15 cellular contexts compared by ENCODE assay signal in the genomic region with DNA sequence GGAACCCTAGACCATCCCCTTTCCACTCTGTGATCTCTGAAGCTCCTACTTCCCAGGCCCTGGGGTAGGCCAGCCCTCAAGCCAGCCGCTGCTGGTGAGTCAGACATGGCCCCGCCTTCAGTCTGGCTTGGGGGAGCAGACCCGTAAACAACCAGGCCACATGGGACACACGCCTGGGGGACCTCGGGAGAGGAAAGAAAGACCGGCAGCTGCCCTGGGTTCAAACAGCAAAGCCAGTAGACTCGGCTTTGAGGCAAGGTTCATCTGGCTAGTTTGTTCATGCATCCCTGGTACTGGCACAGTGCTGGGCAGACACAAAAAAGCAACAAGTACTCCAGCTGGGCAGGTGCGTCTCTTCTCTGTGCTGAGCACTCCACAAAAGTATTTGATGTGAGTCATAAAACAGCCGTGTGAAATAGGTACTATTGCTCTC.
DNase-seq lines count a peak whose midpoint lies in the region; ATAC-seq and TF ChIP-seq lines count a peak whose summit lies in the region.
"Had no signal": no experiment of that assay in that cellular context is flagged by ENCODE, and none has a peak within 500 bp of the region (broad histone marks: within the 10 kb centered on the region; RNA-seq: fewer than 3 reads in every experiment).

No MANE protein-coding gene starts in this region.

- H3K9me3 ChIP-seq in mesenchymal stem cell (ENCODE audit: control insufficient read depth, low read length) = no peaks in the 10 kb centered on the region
- H3K9me3 ChIP-seq: tibial nerve had no signal

- no peak for ATAC-seq in left cardiac atrium

- no peak overlapping the region for H4K91ac ChIP-seq in mesenchymal stem cell (ENCODE audit: low read length)

- H3K4me1 ChIP-seq in mesenchymal stem cell (ENCODE audit: control insufficient read depth, insufficient read depth, low read depth, low read length) = peaks cover 12% of the 10 kb centered on the region
- H3K4me1 ChIP-seq: parathyroid adenoma, tibial nerve had no signal

- in situ Hi-C loops in KBM-7 (cut with MboI; ENCODE audit: low pct_unique_long_range_greater_than_20kb, low sequenced_read_pairs) = no loop called here

- H3K79me1 ChIP-seq in mesenchymal stem cell (replicated peaks; ENCODE audit: low read length, poor library complexity, severe bottlenecking) = no peaks in the 10 kb centered on the region

- H3K36me3 Mint-ChIP-seq in Calu3 (ENCODE audit: insufficient read depth, unreplicated experiment) = no peaks in the 10 kb centered on the region
- H3K36me3 Mint-ChIP-seq in activated CD4-positive, alpha-beta T cell treated with anti-CD3 and anti-CD28 coated beads, Interleukin-2, amount 10 ng/mL, durations not matched to agents 7 days and 5 days (ENCODE audit: low read depth) = no peaks in the 10 kb centered on the region

- no peak overlapping the region for H3K4me3 Mint-ChIP-seq in Calu3 (ENCODE audit: low read depth, unreplicated experiment)
- no peak overlapping the region for H3K4me3 Mint-ChIP-seq in activated CD4-positive, alpha-beta T cell treated with anti-CD3 and anti-CD28 coated beads, Interleukin-2, amount 10 ng/mL, durations not matched to agents 7 days and 5 days
- H3K4me3 Mint-ChIP-seq: H9 had no signal

- no peak overlapping the region for H2BK5ac ChIP-seq in mesenchymal stem cell (ENCODE audit: low read depth, low read length, poor library complexity, severe bottlenecking)

- H2BK15ac ChIP-seq in mesenchymal stem cell (ENCODE audit: low read depth, poor library complexity, severe bottlenecking) = no peak overlapping the region

- no peak overlapping the region for H3K18ac ChIP-seq in mesenchymal stem cell (ENCODE audit: low read depth in 1 of 2, low read length in 2 of 2)

- peaks cover 0 to 39% of the 10 kb centered on the region in 2 experiments for H3K27me3 ChIP-seq in mesenchymal stem cell (ENCODE audit: control insufficient read depth in 1 of 2, insufficient read depth in 1 of 2, low read length in 2 of 2)

- H3K27ac ChIP-seq in mesenchymal stem cell (ENCODE audit: low read length, poor library complexity, severe bottlenecking) = no peak overlapping the region
- H3K27ac ChIP-seq: parathyroid adenoma, tibial nerve had no signal

- no TSS peak for BruUV-seq in Calu3 (replicated peaks; lab: Mats Ljungman, UMichigan)

- peak; percentile 64 for DNase-seq in Calu3
- DNase-seq in LHCN-M2 (ENCODE audit: low read depth) = peak; percentile 46
- DNase-seq in astrocyte of the hippocampus (ENCODE audit: low read depth, low spot score) = peak; percentile 50
- DNase-seq in mesenchymal stem cell = peak; percentile 34
- DNase-seq in KBM-7 = no peak
- DNase-seq in activated CD4-positive, alpha-beta T cell treated with anti-CD3 and anti-CD28 coated beads, Interleukin-2, amount 10 ng/mL, durations not matched to agents 7 days and 5 days = no peak
- no peak for DNase-seq in NCI-H1417 treated with DMSO at 0.1 percent for 48 hours (lab: John Stamatoyannopoulos, UW)
- no peak for DNase-seq in left cardiac atrium
- DNase-seq: activated CD4-positive, alpha-beta T cell treated with anti-CD3 and anti-CD28 coated beads, Interleukin-2, amount 50 U/mL, for 1 hour; DND-41; H9; kidney; NCI-H187 had no signal

- H2AFZ ChIP-seq in mesenchymal stem cell (ENCODE audit: low read depth, low read length) = peak overlapping the region; percentile 67
- H2AFZ ChIP-seq: parathyroid adenoma had no signal

- H3K23ac ChIP-seq in mesenchymal stem cell (ENCODE audit: low read length in 2 of 2) = no peak overlapping the region

- no peak overlapping the region for H2AK5ac ChIP-seq in mesenchymal stem cell (ENCODE audit: low read length, severe bottlenecking)

- H2BK120ac ChIP-seq in mesenchymal stem cell (ENCODE audit: low read depth, low read length) = no peak overlapping the region

- peaks cover 7% of the 10 kb centered on the region for H3K4me1 Mint-ChIP-seq in Calu3 (ENCODE audit: low read depth, unreplicated experiment)
- H3K4me1 Mint-ChIP-seq in activated CD4-positive, alpha-beta T cell treated with anti-CD3 and anti-CD28 coated beads, Interleukin-2, amount 10 ng/mL, durations not matched to agents 7 days and 5 days = no peaks in the 10 kb centered on the region

- peaks cover 18% of the 10 kb centered on the region for H3K27me3 Mint-ChIP-seq in Calu3 (ENCODE audit: unreplicated experiment)
- H3K27me3 Mint-ChIP-seq in activated CD4-positive, alpha-beta T cell treated with anti-CD3 and anti-CD28 coated beads, Interleukin-2, amount 10 ng/mL, durations not matched to agents 7 days and 5 days = peaks cover 2% of the 10 kb centered on the region

- peak overlapping the region; percentile 18 for H3K27ac Mint-ChIP-seq in Calu3 (ENCODE audit: unreplicated experiment)
- H3K27ac Mint-ChIP-seq in activated CD4-positive, alpha-beta T cell treated with anti-CD3 and anti-CD28 coated beads, Interleukin-2, amount 10 ng/mL, durations not matched to agents 7 days and 5 days = no peak overlapping the region
- H3K27ac Mint-ChIP-seq: H9 had no signal

- intact Hi-C loops in Calu3 (cut with micrococcal nuclease; ENCODE audit: unreplicated experiment) = no loop called here
- intact Hi-C loops in left cardiac atrium (cut with DNase I) = no loop called here

- H3K4ac ChIP-seq in mesenchymal stem cell (ENCODE audit: low read depth in 1 of 2, low read length in 2 of 2) = no peak overlapping the region

- POLR2A ChIA-PET in activated CD4-positive, alpha-beta T cell treated with anti-CD3 and anti-CD28 coated beads, Interleukin-2, amount 10 ng/mL, durations not matched to agents 7 days and 5 days (lab: Charles Lee) = no interaction called here

- WGBS in mesenchymal stem cell = 44% methylated on average over 9 of the region's 9 CpGs

- no peak overlapping the region for H3K9ac ChIP-seq in mesenchymal stem cell (ENCODE audit: low read length)
- H3K9ac ChIP-seq: parathyroid adenoma had no signal

- no peak overlapping the region for H3K4me2 ChIP-seq in mesenchymal stem cell (ENCODE audit: low read length, poor library complexity, severe bottlenecking)

- TF ChIP-seq CTCF in Calu3 (IDR thresholded peaks at IDR 0.05; ENCODE audit: unreplicated experiment) = no peak

- no peaks in the 10 kb centered on the region for H3K9me3 Mint-ChIP-seq in Calu3 (ENCODE audit: low read depth, unreplicated experiment)
- H3K9me3 Mint-ChIP-seq in activated CD4-positive, alpha-beta T cell treated with anti-CD3 and anti-CD28 coated beads, Interleukin-2, amount 10 ng/mL, durations not matched to agents 7 days and 5 days = no peaks in the 10 kb centered on the region
- H3K9me3 Mint-ChIP-seq: H9 had no signal

- no peak overlapping the region for H4K8ac ChIP-seq in mesenchymal stem cell (ENCODE audit: low read length)

- no peaks in the 10 kb centered on the region for H3K36me3 ChIP-seq in mesenchymal stem cell (ENCODE audit: control insufficient read depth in 1 of 2, insufficient read depth in 2 of 2, low read depth in 1 of 2, low read length in 2 of 2)
- H3K36me3 ChIP-seq: tibial nerve had no signal

- H3K4me3 ChIP-seq in mesenchymal stem cell (ENCODE audit: insufficient read depth in 1 of 2, low read depth in 1 of 2, low read length in 2 of 2) = no peak overlapping the region
- H3K4me3 ChIP-seq: tibial nerve had no signal

- CTCF ChIA-PET in Calu3 (lab: Charles Lee) = interaction anchor here (0.5 to 1.4 kb wide), 3 partner anchors 14 to 23 kb away, joined by 3 to 6 read pairs (median 3); no protein-coding TSS in a partner anchor
- CTCF ChIA-PET in activated CD4-positive, alpha-beta T cell treated with anti-CD3 and anti-CD28 coated beads, Interleukin-2, amount 10 ng/mL, durations not matched to agents 7 days and 5 days (lab: Charles Lee) = interaction anchor here (0.9 kb wide), 1 partner anchor 14 kb away, joined by 3 read pairs; no protein-coding TSS in a partner anchor

- no peak overlapping the region for H3K14ac ChIP-seq in mesenchymal stem cell (ENCODE audit: low read length in 2 of 2)

- H2BK12ac ChIP-seq in mesenchymal stem cell (ENCODE audit: low read length in 2 of 2) = no peak overlapping the region

Comparison
In these comparisons a context has a peak if more than half of its experiments do, and no peak if none do; other contexts are left out.
1. DNase-seq: peak in Calu3 (single experiment), LHCN-M2 (single experiment), astrocyte of the hippocampus (single experiment) and mesenchymal stem cell (single experiment); none in KBM-7 (single experiment), activated CD4-positive, alpha-beta T cell treated with anti-CD3 and anti-CD28 coated beads, Interleukin-2, amount 10 ng/mL, durations not matched to agents 7 days and 5 days (single experiment), NCI-H1417 treated with DMSO at 0.1 percent for 48 hours (single experiment) and left cardiac atrium (single experiment).